In the genomic region with DNA sequence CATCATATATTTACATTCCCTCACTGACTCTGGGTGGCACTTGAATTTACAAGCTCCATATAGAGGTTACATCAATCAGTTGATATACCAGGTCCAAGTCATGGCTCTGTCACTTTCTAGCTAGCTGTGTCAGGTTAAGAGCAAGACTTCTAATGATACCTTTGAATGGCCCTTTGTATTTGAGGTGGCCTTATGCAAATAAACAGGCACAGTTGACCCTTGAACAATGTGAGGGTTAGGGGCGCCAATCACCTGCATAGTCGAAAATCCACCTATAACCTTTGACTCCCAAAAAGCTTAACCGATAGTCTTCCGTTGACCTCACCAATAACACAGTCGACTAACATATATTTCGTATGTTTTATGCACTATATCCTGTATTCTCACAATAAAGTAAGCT, we compare ENCODE assay signal across 37 cellular contexts. TPM values are rescaled to one million over a fixed set of nuclear protein-coding genes. Genes with fewer than 3 reads are reported as not detected.
DNase-seq lines count a peak whose midpoint lies in the region; ATAC-seq, FAIRE-seq and TF ChIP-seq lines count a peak whose summit lies in the region.
"Had no signal": no experiment of that assay in that cellular context is flagged by ENCODE, and none has a peak within 500 bp of the region (broad histone marks: within the 10 kb centered on the region; RNA-seq: fewer than 3 reads in every experiment).

No MANE protein-coding gene starts in this region.

- H3K9me2 ChIP-seq in Karpas-422 (replicated peaks; ENCODE audit: insufficient read depth, low read length): no peaks in the 10 kb centered on the region

- no peak overlapping the region for H2AFZ ChIP-seq in HepG2 (ENCODE audit: low read length)
- H2AFZ ChIP-seq in Karpas-422 (ENCODE audit: low read length): no peak overlapping the region

- H3K9me3 ChIP-seq in HepG2 (ENCODE audit: low read length) (no peaks in the 10 kb centered on the region), right lobe of liver (no peaks in the 10 kb centered on the region), Karpas-422 (ENCODE audit: low read length) (no peaks in the 10 kb centered on the region), mucosa of descending colon (no peaks in the 10 kb centered on the region)
- H3K9me3 ChIP-seq: A549; BE2C; BLaER1 treated with 17β-estradiol and CSF1 and Interleukin-3, amounts not matched to agents 10 nM and 100 nM; Caco-2 had no signal

- in situ Hi-C loops in HepG2 (cut with HindIII; ENCODE audit: extremely low pct_ligation_motif_present, low pct_unique_long_range_greater_than_20kb): no loop called here

- no TSS peak for BruUV-seq in HepG2 (replicated peaks; lab: Mats Ljungman, UMichigan)

- TF ChIP-seq CTCF in HepG2 (CRISPR knock-in tag; IDR thresholded peaks at IDR 0.05) (no peak), right lobe of liver (IDR thresholded peaks at IDR 0.05) (no peak), mucosa of descending colon (IDR thresholded peaks at IDR 0.05) (no peak)

- H3K36me3 ChIP-seq in HepG2 (replicated peaks in 1 of 2; ENCODE audit: control insufficient read depth in 1 of 2, insufficient read depth in 2 of 2, low read length in 2 of 2) (no peaks in the 10 kb centered on the region), right lobe of liver (no peaks in the 10 kb centered on the region), Karpas-422 (ENCODE audit: insufficient read depth, low read length) (no peaks in the 10 kb centered on the region), mucosa of descending colon (ENCODE audit: low read depth) (no peaks in the 10 kb centered on the region)
- H3K36me3 ChIP-seq: BE2C had no signal

- H3K4me2 ChIP-seq in HepG2 (ENCODE audit: low read depth, low read length) (peak overlapping the region; percentile 51), Karpas-422 (ENCODE audit: low read depth, low read length, poor library complexity, severe bottlenecking) (no peak overlapping the region)
- H3K4me2 ChIP-seq: A549; BLaER1; BLaER1 treated with 17β-estradiol and CSF1 and Interleukin-3, amounts not matched to agents 10 nM and 100 nM had no signal

- no peak overlapping the region for H3K4me3 ChIP-seq in HepG2 (replicated peaks in 1 of 3; ENCODE audit: insufficient read depth in 1 of 3, low read depth in 2 of 3, low read length in 3 of 3)
- H3K4me3 ChIP-seq in right lobe of liver: no peak overlapping the region
- no peak overlapping the region for H3K4me3 ChIP-seq in Karpas-422 (ENCODE audit: low read length)
- H3K4me3 ChIP-seq in mucosa of descending colon: no peak overlapping the region
- H3K4me3 ChIP-seq: A549; BLaER1; BLaER1 treated with 17β-estradiol and CSF1 and Interleukin-3, amounts not matched to agents 10 nM and 100 nM had no signal

- TF ChIP-seq RAD21 in HepG2 (CRISPR knock-in tag; IDR thresholded peaks at IDR 0.05): no peak

- H3K9ac ChIP-seq in HepG2 (ENCODE audit: insufficient read depth, low read depth, low read length) (no peak overlapping the region), Karpas-422 (ENCODE audit: low read length) (no peak overlapping the region)
- H3K9ac ChIP-seq: BLaER1; BLaER1 treated with 17β-estradiol and CSF1 and Interleukin-3, amounts not matched to agents 10 nM and 100 nM had no signal

- POLR2A ChIA-PET in HepG2 (lab: Yijun Ruan, JAX): no interaction called here

- intact Hi-C loops in HepG2 (cut with micrococcal nuclease; ENCODE audit: unreplicated experiment): no loop called here
- intact Hi-C loops in right lobe of liver (cut with DNase I): no loop called here
- intact Hi-C loops in mucosa of descending colon (cut with DNase I, micrococcal nuclease): no loop called here

- H3K27me3 ChIP-seq in HepG2 (ENCODE audit: control insufficient read depth in 1 of 2, insufficient read depth in 2 of 2, low read length in 2 of 2) (no peaks in the 10 kb centered on the region), right lobe of liver (no peaks in the 10 kb centered on the region), Karpas-422 (ENCODE audit: low read length) (no peaks in the 10 kb centered on the region)
- H3K27me3 ChIP-seq: BE2C; BLaER1; BLaER1 treated with 17β-estradiol and CSF1 and Interleukin-3, amounts not matched to agents 10 nM and 100 nM had no signal

- DNase-seq in HepG2 (ENCODE audit: low spot score) (peak; percentile 79), right lobe of liver (no peak), Karpas-422 (peak; percentile 35), mucosa of descending colon (no peak)
- DNase-seq: 8988T; ACHN; AML-193; BE2C; C1 segment of cervical spinal cord; Caco-2; Calu3; CD4-positive, alpha-beta memory T cell; CD4-positive, alpha-beta T cell; CD4-positive, CD25-positive, alpha-beta regulatory T cell; CD8-positive, alpha-beta memory T cell; CD8-positive, alpha-beta T cell; COR-L47; DMS 273 treated with DMSO at 0.1 percent for 48 hours; DMS153; DMS53; DMS79; DMS79 treated with DMSO at 0.1 percent for 48 hours; DND-41; EL had no signal

- ATAC-seq in HepG2: peak; percentile 93
- no peak for ATAC-seq in right lobe of liver
- ATAC-seq in mucosa of descending colon: no peak
- ATAC-seq: A549; CD8-positive, alpha-beta T cell had no signal

- H4K20me1 ChIP-seq in HepG2 (ENCODE audit: insufficient read depth, low read length) (no peaks in the 10 kb centered on the region), Karpas-422 (ENCODE audit: insufficient read depth, low read depth, low read length) (no peaks in the 10 kb centered on the region)
- H4K20me1 ChIP-seq: BLaER1; BLaER1 treated with 17β-estradiol and CSF1 and Interleukin-3, amounts not matched to agents 10 nM and 100 nM had no signal

- CTCF ChIA-PET in HepG2 (lab: Yijun Ruan, JAX; ENCODE audit: low intra/inter-chr PET ratio, low total read pairs): no interaction called here

- H3K4me1 ChIP-seq in HepG2 (ENCODE audit: insufficient read depth, low read length): peaks cover 41% of the 10 kb centered on the region
- H3K4me1 ChIP-seq in right lobe of liver: peaks cover 0 to 6% (median 0%) of the 10 kb centered on the region in 4 donors
- no peaks in the 10 kb centered on the region for H3K4me1 ChIP-seq in Karpas-422 (ENCODE audit: low read length)
- H3K4me1 ChIP-seq in mucosa of descending colon (ENCODE audit: low read depth): no peaks in the 10 kb centered on the region
- H3K4me1 ChIP-seq: A549, BE2C, Caco-2 had no signal

- peak; percentile 36 for FAIRE-seq in HepG2 (lab: Jason Lieb, UNC)
- FAIRE-seq: A204.1, A549, D721Med had no signal

- 0% methylated on average over 6 of the region's 6 CpGs for WGBS in HepG2 (ENCODE audit: low lambda C conversion rate)
- WGBS in right lobe of liver (ENCODE audit: insufficient coverage, low coverage, low lambda C conversion rate, missing lambda C conversion rate): 61% methylated on average over 6 of the region's 6 CpGs

- TF ChIP-seq EP300 in HepG2 (IDR thresholded peaks at IDR 0.05; ENCODE audit: low read depth in 2 of 2, low read length in 2 of 2): peak in 1 of 2 experiments; percentile 71; a peak in 2 of 4 replicates
- TF ChIP-seq EP300 in HepG2 (CRISPR knock-in tag; IDR thresholded peaks at IDR 0.05; ENCODE audit: borderline replicate concordance): no peak; the same call in 1 of the 2 replicates

- H3K79me2 ChIP-seq in HepG2 (ENCODE audit: insufficient read depth, low read length): no peaks in the 10 kb centered on the region
- no peaks in the 10 kb centered on the region for H3K79me2 ChIP-seq in Karpas-422 (ENCODE audit: low read length)

- no peak for TF ChIP-seq POLR2A in HepG2 (IDR thresholded peaks at IDR 0.05; ENCODE audit: insufficient read depth in 1 of 2, low read depth in 2 of 2, low read length in 2 of 2)
- no peak for TF ChIP-seq POLR2A in right lobe of liver (IDR thresholded peaks at IDR 0.05)

- H3K27ac ChIP-seq in HepG2 (ENCODE audit: extremely low read length, insufficient read depth, low read length): no peak overlapping the region
- no peak overlapping the region for H3K27ac ChIP-seq in right lobe of liver
- no peak overlapping the region for H3K27ac ChIP-seq in Karpas-422 (ENCODE audit: low read length)
- H3K27ac ChIP-seq: 22Rv1; A549; BLaER1; BLaER1 treated with 17β-estradiol and CSF1 and Interleukin-3, amounts not matched to agents 10 nM and 100 nM; C4-2B had no signal

TF ChIP-seq in HepG2, 621 proteins besides CTCF, POLR2A, EP300 and RAD21 (continues in another document):
- TF ChIP-seq RCOR2 (CRISPR knock-in tag; IDR thresholded peaks at IDR 0.05) (0 out of 2 replicates have a peak, but pooled peaks have one; percentile 13), RXRB (CRISPR knock-in tag; IDR thresholded peaks at IDR 0.05; ENCODE audit: borderline replicate concordance) (peak; percentile 46; the same call in 1 of the 2 replicates), HDAC2 (CRISPR knock-in tag; IDR thresholded peaks at IDR 0.05) (peak; percentile 68; the same call in 1 of the 2 replicates), TEAD3 (CRISPR knock-in tag; optimal IDR thresholded peaks at IDR 0.05; ENCODE audit: borderline replicate concordance) (peak; percentile 46)

RNA-seq across cellular contexts. Expression of gene PTTG2, which starts 1.3 kb away (rescaled TPM):
- total RNA-seq in HepG2 (2016; rRNA removed; fragmentation: Illumina TruSeq; extraction: Trizol) (not detected in 2 replicates), right lobe of liver (under 1 TPM in 1 of 6 experiments, not detected in 5; 0.32 TPM), mucosa of descending colon (1 to 10 TPM in 1 of 3 donors, under 1 TPM in 1, not detected in 1; 0.77 to 2.5 TPM)
- total RNA-seq in HepG2 (2016; cell fraction: cytosol; rRNA removed; fragmentation: Illumina TruSeq; extraction: Trizol; ENCODE audit: low read depth): not detected in 2 replicates
- total RNA-seq in HepG2 (2016; cell fraction: insoluble cytoplasmic fraction; rRNA removed; fragmentation: Illumina TruSeq; extraction: Trizol): not detected in 2 replicates
- total RNA-seq in HepG2 (2016; cell fraction: membrane; rRNA removed; fragmentation: Illumina TruSeq; extraction: Trizol): not detected in 2 replicates
- not detected in 2 replicates for total RNA-seq in HepG2 (2016; cell fraction: nucleus; rRNA removed; fragmentation: Illumina TruSeq; extraction: Trizol)
- polyA plus RNA-seq in HepG2 (2011; rRNA removed): not detected in 2 replicates
- polyA plus RNA-seq in HepG2 (2011; cell fraction: cytosol; rRNA removed): not detected in 2 replicates
- polyA plus RNA-seq in HepG2 (2011; cell fraction: nucleus; rRNA removed): not detected in 2 replicates
- not detected in 2 replicates for polyA plus RNA-seq in HepG2 (2012)
- not detected in 2 replicates for polyA plus RNA-seq in HepG2 (2016; cell fraction: cytosol; fragmentation: Illumina TruSeq; extraction: Trizol; ENCODE audit: low read depth)
- polyA plus RNA-seq in HepG2 (2016; cell fraction: insoluble cytoplasmic fraction; fragmentation: Illumina TruSeq; extraction: Trizol; ENCODE audit: low read depth): not detected in 2 replicates
- not detected in 2 replicates for polyA plus RNA-seq in HepG2 (2016; cell fraction: membrane; fragmentation: Illumina TruSeq; extraction: Trizol; ENCODE audit: low read depth)
- polyA plus RNA-seq in HepG2 (2016; cell fraction: nucleus; fragmentation: Illumina TruSeq; extraction: Trizol; ENCODE audit: insufficient read depth, low read depth): not detected in 2 replicates
- not detected in 2 replicates for polyA minus RNA-seq in HepG2 (2011; rRNA and poly(A)+ RNA removed; ENCODE audit: low replicate concordance)
- polyA minus RNA-seq in HepG2 (2011; cell fraction: cytosol; rRNA and poly(A)+ RNA removed): not detected in 2 replicates
- not detected in 2 replicates for polyA minus RNA-seq in HepG2 (2011; cell fraction: nucleus; rRNA and poly(A)+ RNA removed)
- total RNA-seq in Karpas-422 (2014; rRNA removed; shearing (Covaris generic); ENCODE audit: low replicate concordance): 6.8 TPM in 1 of 2 replicates, not detected in the other
- total RNA-seq: A172, A673, Caco-2, Calu3, Daoy had no signal
- polyA plus RNA-seq: A549; AG04450; BJ; CD14-positive monocyte; CD4-positive, alpha-beta memory T cell; CD4-positive, CD25-positive, alpha-beta regulatory T cell; CD8-positive, alpha-beta memory T cell had no signal

Comparison
In these comparisons a context has a peak if more than half of its experiments do, and no peak if none do; other contexts are left out.
1. DNase-seq: peak in HepG2 (single experiment) and Karpas-422 (single experiment); none in right lobe of liver (0 of 3) and mucosa of descending colon (0 of 3).